ENCODE assay signal across 1 cellular context in the genomic region with DNA sequence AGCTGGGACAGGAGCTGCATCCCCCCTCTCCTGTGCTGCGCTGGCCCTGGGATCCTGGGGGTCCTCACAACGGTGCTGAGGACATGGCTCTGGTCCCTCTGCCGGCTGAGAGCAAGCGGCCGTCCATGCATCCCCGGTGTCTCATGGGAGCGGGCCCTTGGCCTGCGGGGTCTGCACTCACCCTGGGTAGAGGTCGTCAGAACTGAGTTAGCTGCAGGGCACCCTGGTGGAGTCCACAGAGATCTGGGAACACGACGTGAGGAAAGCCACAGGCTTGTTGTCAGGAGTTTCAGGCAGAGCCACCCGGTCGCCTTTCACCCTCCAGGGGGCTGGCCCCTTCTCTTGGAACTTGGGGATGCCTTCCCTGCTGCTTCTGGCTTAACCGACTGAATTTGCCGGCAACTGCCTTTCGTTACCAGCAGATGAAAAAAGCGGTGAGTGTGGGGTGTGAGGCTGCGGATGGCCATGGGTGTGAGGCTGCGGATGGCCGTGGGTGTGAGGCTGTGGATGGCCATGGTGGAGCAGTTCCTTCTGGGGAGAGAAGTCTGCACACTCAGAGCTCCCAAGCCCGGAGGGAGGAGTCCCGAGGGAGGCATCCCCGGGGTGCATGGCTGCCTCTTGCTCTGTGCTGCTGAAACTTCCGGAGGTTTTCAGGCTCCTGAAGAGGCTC.
TF ChIP-seq lines count a peak whose summit lies in the region.

No MANE protein-coding gene starts in this region.

TF ChIP-seq in WTC11, 78 proteins besides CTCF, POLR2A, EP300 and RAD21 (continued from another document):
- TF ChIP-seq, protein P1, sequence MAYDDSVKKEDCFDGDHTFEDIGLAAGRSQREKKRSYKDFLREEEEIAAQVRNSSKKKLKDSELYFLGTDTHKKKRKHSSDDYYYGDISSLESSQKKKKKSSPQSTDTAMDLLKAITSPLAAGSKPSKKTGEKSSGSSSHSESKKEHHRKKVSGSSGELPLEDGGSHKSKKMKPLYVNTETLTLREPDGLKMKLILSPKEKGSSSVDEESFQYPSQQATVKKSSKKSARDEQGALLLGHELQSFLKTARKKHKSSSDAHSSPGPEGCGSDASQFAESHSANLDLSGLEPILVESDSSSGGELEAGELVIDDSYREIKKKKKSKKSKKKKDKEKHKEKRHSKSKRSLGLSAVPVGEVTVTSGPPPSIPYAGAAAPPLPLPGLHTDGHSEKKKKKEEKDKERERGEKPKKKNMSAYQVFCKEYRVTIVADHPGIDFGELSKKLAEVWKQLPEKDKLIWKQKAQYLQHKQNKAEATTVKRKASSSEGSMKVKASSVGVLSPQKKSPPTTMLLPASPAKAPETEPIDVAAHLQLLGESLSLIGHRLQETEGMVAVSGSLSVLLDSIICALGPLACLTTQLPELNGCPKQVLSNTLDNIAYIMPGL (CRISPR knock-in tag; IDR thresholded peaks at IDR 0.05): no peak
